Comparison of ENCODE assay signal across 31 cellular contexts in the genomic region with DNA sequence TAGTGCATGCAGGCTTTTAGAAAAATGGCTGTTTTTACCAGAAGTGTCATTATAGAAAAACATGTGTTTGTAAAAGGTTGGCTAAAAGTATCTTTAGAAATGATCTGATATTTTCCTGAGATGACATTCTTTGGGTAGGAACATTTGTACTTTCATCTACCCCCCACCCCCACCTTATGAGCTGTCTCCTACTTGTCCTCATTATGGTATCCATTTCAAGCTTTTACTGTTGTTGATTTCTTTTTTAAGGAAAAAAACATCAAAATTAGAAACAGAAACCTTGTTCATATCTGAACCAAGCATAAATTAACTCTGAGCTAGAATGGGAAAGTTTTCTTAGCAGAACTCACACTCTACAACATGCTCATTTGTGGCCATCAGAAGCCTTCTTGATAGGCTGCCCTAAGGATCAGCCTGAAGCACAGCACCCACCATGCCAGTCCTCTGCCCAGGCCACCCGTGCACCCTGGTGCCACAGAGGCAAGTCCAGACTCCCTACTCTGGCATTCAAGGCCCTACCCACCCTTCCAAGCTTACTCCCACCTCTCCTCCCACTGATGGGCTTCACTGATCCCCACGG. TPM values are rescaled to one million over a fixed set of nuclear protein-coding genes. Genes with fewer than 3 reads are reported as not detected.
"Had no signal": no experiment of that assay in that cellular context is flagged by ENCODE, and none has a peak within 500 bp of the region (broad histone marks: within the 10 kb centered on the region; RNA-seq: fewer than 3 reads in every experiment).

No MANE protein-coding gene starts in this region.

- H3K27me3 Mint-ChIP-seq: effector memory CD8-positive, alpha-beta T cell; natural killer cell treated with Interleukin-12 subunit alpha and Interleukin-12 subunit beta and Interleukin-15 and Interleukin-18, amount 100 ng/mL, for 72 hours; type B pancreatic cell had no signal

- H3K9me3 ChIP-seq: adrenal gland, gastroesophageal sphincter, mucosa of descending colon, right atrium auricular region, SK-N-SH, thoracic aorta, uterus had no signal

- H3K4me2 ChIP-seq: SK-N-SH had no signal

- H3K27me3 ChIP-seq: adrenal gland, cardiac muscle cell, gastroesophageal sphincter, right atrium auricular region, uterus had no signal

- ATAC-seq: activated CD4-positive, CD25-positive, alpha-beta regulatory T cell treated with anti-CD3 and anti-CD28 coated beads, Interleukin-2, amount 50 U/mL, for 24 hours; effector memory CD8-positive, alpha-beta T cell; gastroesophageal sphincter; left cardiac atrium; left ventricle myocardium superior; mucosa of descending colon; natural killer cell treated with Interleukin-12 subunit alpha and Interleukin-12 subunit beta and Interleukin-15 and Interleukin-18, amount 100 ng/mL, for 72 hours had no signal

- H3K36me3 ChIP-seq: uterus had no signal

- H3K36me3 Mint-ChIP-seq: natural killer cell treated with Interleukin-12 subunit alpha and Interleukin-12 subunit beta and Interleukin-15 and Interleukin-18, amount 100 ng/mL, for 72 hours had no signal

- DNase-seq: activated CD4-positive, alpha-beta T cell treated with anti-CD3 and anti-CD28 coated beads, Interleukin-2, amount 50 U/mL, for 1 hour; activated CD8-positive, alpha-beta memory T cell treated with anti-CD3 and anti-CD28 coated beads, Interleukin-2, amount 50 U/mL, for 48 hours; activated gamma-delta T cell treated with Interleukin-2 at 50 U/mL for 16 hours; adrenal gland; aorta; cortex of kidney; effector memory CD8-positive, alpha-beta T cell; head of caudate nucleus; hippocampal formation; left cardiac atrium; left ventricle myocardium superior; mucosa of descending colon; SK-N-SH; stimulated activated CD4-positive, alpha-beta T cell treated with anti-CD3 and anti-CD28 coated beads, Interleukin-15, amount 100 ng/mL, for 24 hours; stimulated activated CD4-positive, alpha-beta T cell treated with anti-CD3 and anti-CD28 coated beads, Interleukin-2, amount 100 ng/mL, for 24 hours; stimulated activated naive CD4-positive, alpha-beta T cell treated with Interleukin-2 at 50 U/mL for 16 hours; SW 1271; T1000; uterus; WERI-Rb-1 had no signal

- H3K4me3 Mint-ChIP-seq: brain; effector memory CD8-positive, alpha-beta T cell; natural killer cell treated with Interleukin-12 subunit alpha and Interleukin-12 subunit beta and Interleukin-15 and Interleukin-18, amount 100 ng/mL, for 72 hours; T-helper 1 cell treated with Interleukin-12 subunit alpha and Interleukin-12 subunit beta and Interleukin-4 antibody, amounts not matched to agents 30 μg/mL and 1 μg/mL, for 36 hours; type B pancreatic cell had no signal

- H3K27ac Mint-ChIP-seq: natural killer cell treated with Interleukin-12 subunit alpha and Interleukin-12 subunit beta and Interleukin-15 and Interleukin-18, amount 100 ng/mL, for 72 hours; T-helper 1 cell treated with Interleukin-12 subunit alpha and Interleukin-12 subunit beta and Interleukin-4 antibody, amounts not matched to agents 30 μg/mL and 1 μg/mL, for 36 hours; type B pancreatic cell had no signal

- H3K9me2 ChIP-seq: SK-N-SH had no signal

- H3K27ac ChIP-seq: adrenal gland, cardiac muscle cell, gastroesophageal sphincter, right atrium auricular region, thoracic aorta, uterus, WERI-Rb-1 had no signal

- H3K4me3 ChIP-seq: adrenal gland, cardiac muscle cell, gastroesophageal sphincter, mucosa of descending colon, right atrium auricular region, thoracic aorta, uterus had no signal

- H3K9me3 Mint-ChIP-seq: activated naive CD4-positive, alpha-beta T cell treated with anti-CD3 and anti-CD28 coated beads, Interleukin-2, amount 50 U/mL, for 72 hours; brain; effector memory CD8-positive, alpha-beta T cell; natural killer cell treated with Interleukin-12 subunit alpha and Interleukin-12 subunit beta and Interleukin-15 and Interleukin-18, amount 100 ng/mL, for 72 hours; T-helper 1 cell treated with Interleukin-12 subunit alpha and Interleukin-12 subunit beta and Interleukin-4 antibody, amounts not matched to agents 30 μg/mL and 1 μg/mL, for 36 hours; type B pancreatic cell had no signal

- H3K4me1 ChIP-seq: adrenal gland, gastroesophageal sphincter, uterus had no signal

RNA-seq across cellular contexts. Expression of a gene that starts 49.4 kb away (rescaled TPM):
- total RNA-seq: lung microvascular endothelial cell had no signal
